Comparison of ENCODE assay signal across 9 cellular contexts in genomic region chr18:44579028-44579692, GRCh38.
DNase-seq lines count a peak whose midpoint lies in the region; ATAC-seq and TF ChIP-seq lines count a peak whose summit lies in the region.
"Had no signal": no experiment of that assay in that cellular context is flagged by ENCODE, and none has a peak within 500 bp of the region (broad histone marks: within the 10 kb centered on the region; RNA-seq: fewer than 3 reads in every experiment).

No MANE protein-coding gene starts in this region.

- no peaks in the 10 kb centered on the region for H3K27me3 Mint-ChIP-seq in WTC11 (ENCODE audit: low read depth)
- peaks cover 5% of the 10 kb centered on the region for H3K27me3 Mint-ChIP-seq in activated naive CD4-positive, alpha-beta T cell treated with anti-CD3 and anti-CD28 coated beads, Interleukin-2, amount 10 ng/mL, durations not matched to agents 7 days and 5 days

- ATAC-seq in HG03469 (IDR thresholded peaks at IDR 0.05; ENCODE audit: unreplicated experiment): peak; percentile 46
- peak; percentile 74 for ATAC-seq in WTC11
- ATAC-seq in lung (ENCODE audit: insufficient read depth, low FRiP score): no peak

- no peaks in the 10 kb centered on the region for H3K4me1 ChIP-seq in lung (ENCODE audit: control insufficient read depth in 2 of 2, insufficient read depth in 2 of 2, low read length in 2 of 2)

- 81 to 85% methylated on average over 9 of the region's 9 CpGs for WGBS in lung, 2 donors

- no peak overlapping the region for H3K4me3 ChIP-seq in lung

- POLR2A ChIA-PET in WTC11 (lab: Charles Lee): no interaction called here

- H3K4me3 Mint-ChIP-seq in WTC11: no peak overlapping the region
- H3K4me3 Mint-ChIP-seq in activated naive CD4-positive, alpha-beta T cell treated with anti-CD3 and anti-CD28 coated beads, Interleukin-2, amount 10 ng/mL, durations not matched to agents 7 days and 5 days: no peak overlapping the region
- H3K4me3 Mint-ChIP-seq: CD4-positive, CD25-positive, alpha-beta regulatory T cell had no signal

- no peaks in the 10 kb centered on the region for H3K27me3 ChIP-seq in lung (ENCODE audit: control insufficient read depth, insufficient read depth)

- no peak overlapping the region for H3K27ac Mint-ChIP-seq in WTC11
- no peak overlapping the region for H3K27ac Mint-ChIP-seq in activated naive CD4-positive, alpha-beta T cell treated with anti-CD3 and anti-CD28 coated beads, Interleukin-2, amount 10 ng/mL, durations not matched to agents 7 days and 5 days
- H3K27ac Mint-ChIP-seq: CD4-positive, CD25-positive, alpha-beta regulatory T cell had no signal

- H3K9me3 Mint-ChIP-seq in WTC11: no peaks in the 10 kb centered on the region
- no peaks in the 10 kb centered on the region for H3K9me3 Mint-ChIP-seq in activated naive CD4-positive, alpha-beta T cell treated with anti-CD3 and anti-CD28 coated beads, Interleukin-2, amount 10 ng/mL, durations not matched to agents 7 days and 5 days
- H3K9me3 Mint-ChIP-seq: CD4-positive, CD25-positive, alpha-beta regulatory T cell had no signal

- DNase-seq in NCI-H1105 treated with DMSO at 0.1 percent for 48 hours (lab: John Stamatoyannopoulos, UW): peak; percentile 17
- DNase-seq in NCI-H1105 (lab: John Stamatoyannopoulos, UW): no peak
- DNase-seq in WTC11 (ENCODE audit: low spot score): peak; percentile 12
- DNase-seq in lung (ENCODE audit: low spot score): no peak
- no peak for DNase-seq in activated naive CD4-positive, alpha-beta T cell treated with anti-CD3 and anti-CD28 coated beads, Interleukin-2, amount 10 ng/mL, durations not matched to agents 7 days and 5 days
- no peak for DNase-seq in activated CD4-positive, alpha-beta T cell treated with anti-CD3 and anti-CD28 coated beads, Interleukin-2, amount 50 U/mL, for 4 hours
- DNase-seq in activated CD8-positive, alpha-beta memory T cell treated with anti-CD3 and anti-CD28 coated beads for 24 hours: no peak

- H3K27ac ChIP-seq in lung (ENCODE audit: low read depth in 1 of 2, low read length in 1 of 2): no peak overlapping the region

- TF ChIP-seq CTCF in WTC11 (IDR thresholded peaks at IDR 0.05): peak; percentile 42
- peak; percentile 24 for TF ChIP-seq CTCF in lung (IDR thresholded peaks at IDR 0.05; ENCODE audit: control extremely low read depth, extremely low read depth)

- peaks cover 16% of the 10 kb centered on the region for H3K4me1 Mint-ChIP-seq in WTC11
- no peaks in the 10 kb centered on the region for H3K4me1 Mint-ChIP-seq in activated naive CD4-positive, alpha-beta T cell treated with anti-CD3 and anti-CD28 coated beads, Interleukin-2, amount 10 ng/mL, durations not matched to agents 7 days and 5 days
- H3K4me1 Mint-ChIP-seq: CD4-positive, CD25-positive, alpha-beta regulatory T cell had no signal

- CTCF ChIA-PET in WTC11 (lab: Charles Lee): interaction anchor here (0.6 to 1.6 kb wide), 3 partner anchors 99 to 435 kb away, joined by 3 read pairs; no protein-coding TSS in a partner anchor
- CTCF ChIA-PET in activated naive CD4-positive, alpha-beta T cell treated with anti-CD3 and anti-CD28 coated beads, Interleukin-2, amount 10 ng/mL, durations not matched to agents 7 days and 5 days (lab: Charles Lee): interaction anchor here (1.0 to 2.6 kb wide), 3 partner anchors 10 to 634 kb away, joined by 3 to 7 read pairs (median 5); no protein-coding TSS in a partner anchor

- H3K36me3 Mint-ChIP-seq in WTC11: no peaks in the 10 kb centered on the region
- no peaks in the 10 kb centered on the region for H3K36me3 Mint-ChIP-seq in activated naive CD4-positive, alpha-beta T cell treated with anti-CD3 and anti-CD28 coated beads, Interleukin-2, amount 10 ng/mL, durations not matched to agents 7 days and 5 days
- H3K36me3 Mint-ChIP-seq: CD4-positive, CD25-positive, alpha-beta regulatory T cell had no signal

- no peaks in the 10 kb centered on the region for H3K9me3 ChIP-seq in lung (ENCODE audit: control insufficient read depth in 2 of 2, insufficient read depth in 1 of 2, low read length in 1 of 2)

- H3K36me3 ChIP-seq in lung (ENCODE audit: control insufficient read depth in 2 of 2, insufficient read depth in 2 of 2, low read length in 2 of 2): no peaks in the 10 kb centered on the region

TF ChIP-seq in WTC11, 78 proteins besides CTCF, POLR2A, EP300 and RAD21:
- TF ChIP-seq MYBL2 (CRISPR knock-in tag; IDR thresholded peaks at IDR 0.05) (no peak), CREB1 (CRISPR knock-in tag; IDR thresholded peaks at IDR 0.05) (no peak), NFE2L1 (CRISPR knock-in tag; IDR thresholded peaks at IDR 0.05) (no peak)

Comparison
In these comparisons a context has a peak if more than half of its experiments do, and no peak if none do; other contexts are left out.
1. DNase-seq: peak in NCI-H1105 treated with DMSO at 0.1 percent for 48 hours (single experiment) and WTC11 (single experiment); none in NCI-H1105 (single experiment), lung (single experiment), activated naive CD4-positive, alpha-beta T cell treated with anti-CD3 and anti-CD28 coated beads, Interleukin-2, amount 10 ng/mL, durations not matched to agents 7 days and 5 days (single experiment), activated CD4-positive, alpha-beta T cell treated with anti-CD3 and anti-CD28 coated beads, Interleukin-2, amount 50 U/mL, for 4 hours (0 of 2) and activated CD8-positive, alpha-beta memory T cell treated with anti-CD3 and anti-CD28 coated beads for 24 hours (single experiment).